Comparison of ENCODE assay signal across 10 cellular contexts in the genomic region with DNA sequence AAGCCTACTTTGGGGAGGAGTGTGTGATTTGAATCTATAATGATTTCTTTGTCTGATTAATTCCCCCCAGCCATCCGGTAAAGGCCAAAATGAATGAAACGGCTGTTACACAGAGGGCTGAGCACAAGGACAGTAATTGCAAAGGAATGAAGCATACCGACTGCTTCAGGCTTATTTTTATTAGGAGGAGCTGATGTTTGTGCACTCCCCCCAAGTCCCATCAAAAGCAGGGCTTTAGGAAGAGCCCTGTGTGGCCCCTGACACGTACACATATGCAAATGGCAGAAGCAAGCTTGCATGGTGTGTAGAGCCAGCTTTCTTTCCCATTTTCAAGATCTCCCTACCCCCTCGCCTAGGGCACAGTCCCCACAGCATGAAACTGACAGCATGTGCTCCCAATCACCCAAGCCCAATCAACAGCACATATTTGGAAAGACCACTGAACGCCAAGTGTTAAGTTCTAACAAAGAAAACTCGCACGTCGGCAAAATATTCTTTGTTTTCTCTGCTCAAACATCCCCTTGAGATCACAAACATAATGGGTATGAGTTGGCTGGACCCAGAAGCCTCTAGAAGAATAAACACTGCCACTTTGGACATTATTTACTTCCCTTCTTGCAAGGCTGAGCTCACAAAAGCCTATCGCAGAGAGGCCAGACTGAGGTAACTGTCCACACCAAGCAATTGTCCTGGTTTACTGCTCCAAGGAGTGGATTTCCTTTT.
DNase-seq lines count a peak whose midpoint lies in the region; ATAC-seq and TF ChIP-seq lines count a peak whose summit lies in the region.
"Had no signal": no experiment of that assay in that cellular context is flagged by ENCODE, and none has a peak within 500 bp of the region (broad histone marks: within the 10 kb centered on the region; RNA-seq: fewer than 3 reads in every experiment).

No MANE protein-coding gene starts in this region.

- H3K4me1 Mint-ChIP-seq in neural crest cell, result peaks cover 80% of the 10 kb centered on the region
- H3K4me1 Mint-ChIP-seq in CD4-positive, alpha-beta memory T cell, result no peaks in the 10 kb centered on the region

- peak; percentile 11 for DNase-seq in ACHN
- DNase-seq in SJCRH30, result peak; percentile 86 to 89
- DNase-seq in fibroblast of gingiva (ENCODE audit: low read depth), result peak; percentile 91
- DNase-seq in neural crest cell (ENCODE audit: low read depth, low spot score), result no peak
- DNase-seq in CD4-positive, alpha-beta memory T cell, result no peak
- no peak for DNase-seq in activated gamma-delta T cell treated with Interleukin-2 at 50 U/mL for 16 hours
- DNase-seq: activated T-cell treated with anti-CD3 and anti-CD28 coated beads, Interleukin-2, amount 50 U/mL, for 48 hours; islet precursor cell had no signal

- peak overlapping the region; percentile 100 for H3K27ac Mint-ChIP-seq in neural crest cell (ENCODE audit: unreplicated experiment)
- peak overlapping the region in 1 of 7 donors; percentile 10 for H3K27ac Mint-ChIP-seq in CD4-positive, alpha-beta memory T cell

- ATAC-seq in HG03139 (IDR thresholded peaks at IDR 0.05; ENCODE audit: unreplicated experiment), result no peak
- no peak for ATAC-seq in GM19397 (IDR thresholded peaks at IDR 0.05; ENCODE audit: unreplicated experiment)

- H3K4me3 ChIP-seq in SJCRH30, result peak overlapping the region; percentile 33
- no peak overlapping the region for H3K4me3 ChIP-seq in CD4-positive, alpha-beta memory T cell (ENCODE audit: low read length in 2 of 2)

- CTCF ChIA-PET in CD4-positive, alpha-beta memory T cell (lab: Charles Lee; ENCODE audit: partially characterized antibody), result interaction anchor here (0.9 to 1.4 kb wide), 2 partner anchors 11 to 15 kb away, joined by 3 to 4 read pairs; no protein-coding TSS in a partner anchor

- no peaks in the 10 kb centered on the region for H3K9me3 ChIP-seq in SJCRH30 (replicated peaks)
- no peaks in the 10 kb centered on the region for H3K9me3 ChIP-seq in CD4-positive, alpha-beta memory T cell (ENCODE audit: control insufficient read depth in 1 of 2, low read length in 2 of 2)

- peaks cover 3% of the 10 kb centered on the region for H3K9me3 Mint-ChIP-seq in neural crest cell
- H3K9me3 Mint-ChIP-seq in CD4-positive, alpha-beta memory T cell, result peaks cover 0 to 3% (median 0%) of the 10 kb centered on the region in 8 donors

- TF ChIP-seq CTCF in neural crest cell (conservative IDR thresholded peaks at IDR 0.05), result no peak

- in situ Hi-C loops in ACHN (cut with HindIII; ENCODE audit: low pct_ligation_motif_present, low pct_unique_long_range_greater_than_20kb, low sequenced_read_pairs), result no loop called here

- H3K4me1 ChIP-seq in SJCRH30, result peaks cover 41% of the 10 kb centered on the region
- no peaks in the 10 kb centered on the region for H3K4me1 ChIP-seq in CD4-positive, alpha-beta memory T cell (ENCODE audit: insufficient read depth, low read length)

- intact Hi-C loops in CD4-positive, alpha-beta memory T cell (cut with micrococcal nuclease), result no loop called here

- no peaks in the 10 kb centered on the region for H3K36me3 ChIP-seq in SJCRH30
- no peaks in the 10 kb centered on the region for H3K36me3 ChIP-seq in CD4-positive, alpha-beta memory T cell (ENCODE audit: insufficient read depth, low read length)

- no peaks in the 10 kb centered on the region for H3K27me3 Mint-ChIP-seq in neural crest cell (ENCODE audit: low read depth)
- no peaks in the 10 kb centered on the region for H3K27me3 Mint-ChIP-seq in CD4-positive, alpha-beta memory T cell

- H3K4me3 Mint-ChIP-seq in neural crest cell, result peak overlapping the region; percentile 68
- H3K4me3 Mint-ChIP-seq in CD4-positive, alpha-beta memory T cell, result no peak overlapping the region

- POLR2A ChIA-PET in CD4-positive, alpha-beta memory T cell (lab: Charles Lee; ENCODE audit: partially characterized antibody), result no interaction called here

- peaks cover 6% of the 10 kb centered on the region for H3K36me3 Mint-ChIP-seq in neural crest cell (ENCODE audit: low read depth)
- H3K36me3 Mint-ChIP-seq in CD4-positive, alpha-beta memory T cell, result peaks cover 11 to 19% of the 10 kb centered on the region in 2 donors

- H3K27ac ChIP-seq in SJCRH30, result peak overlapping the region; percentile 99
- no peak overlapping the region for H3K27ac ChIP-seq in CD4-positive, alpha-beta memory T cell (ENCODE audit: low read depth, low read length)

- H3K27me3 ChIP-seq in SJCRH30, result no peaks in the 10 kb centered on the region
- H3K27me3 ChIP-seq in CD4-positive, alpha-beta memory T cell (ENCODE audit: insufficient read depth, low read length), result no peaks in the 10 kb centered on the region

Comparison
In these comparisons a context has a peak if more than half of its experiments do, and no peak if none do; other contexts are left out.
1. DNase-seq: peak in ACHN (single experiment), SJCRH30 (2 of 2) and fibroblast of gingiva (single experiment); none in neural crest cell (single experiment), CD4-positive, alpha-beta memory T cell (0 of 5) and activated gamma-delta T cell treated with Interleukin-2 at 50 U/mL for 16 hours (single experiment).